1 cellular context compared by ENCODE assay signal in genomic region chr16:74586948-74587347, GRCh38.
TF ChIP-seq lines count a peak whose summit lies in the region.

No MANE protein-coding gene starts in this region.

TF ChIP-seq in HepG2, 621 proteins besides CTCF, POLR2A, EP300 and RAD21 (continued from another document):
- TF ChIP-seq ZFY (CRISPR knock-in tag; IDR thresholded peaks at IDR 0.05) = no peak
- peak; percentile 63 for TF ChIP-seq CEBPG (CRISPR knock-in tag; IDR thresholded peaks at IDR 0.05)
- TF ChIP-seq HOMEZ (CRISPR knock-in tag; IDR thresholded peaks at IDR 0.05; ENCODE audit: low read depth) = 0 out of 2 replicates have a peak, but pooled peaks have one; percentile 16
- no peak for TF ChIP-seq SOX13 (IDR thresholded peaks at IDR 0.05)
- TF ChIP-seq SOX13 (CRISPR knock-in tag; conservative IDR thresholded peaks at IDR 0.05 in 1 of 2, IDR thresholded peaks at IDR 0.05 in 1 of 2) = 0 out of 4 replicates have a peak, but pooled peaks of 1 of the 2 experiments have one; percentile 32
- no peak for TF ChIP-seq ZBED4 (CRISPR knock-in tag; IDR thresholded peaks at IDR 0.05; ENCODE audit: borderline replicate concordance)
- 0 out of 2 replicates have a peak, but pooled peaks have one; percentile 27 for TF ChIP-seq HMGXB3 (CRISPR knock-in tag; IDR thresholded peaks at IDR 0.05; ENCODE audit: borderline replicate concordance)
- TF ChIP-seq MED13 (CRISPR knock-in tag; IDR thresholded peaks at IDR 0.05) = no peak
TF ChIP-seq in HepG2: peak in this region for 7.
